Comparison of ENCODE assay signal across 1 cellular context in genomic region chr11:73757598-73757997, GRCh38.
TF ChIP-seq lines count a peak whose summit lies in the region.

No MANE protein-coding gene starts in this region.

TF ChIP-seq in endothelial cell of umbilical vein, 7 proteins besides CTCF, POLR2A, EP300 and RAD21:
- TF ChIP-seq MYC (IDR thresholded peaks at IDR 0.05; ENCODE audit: low read depth, low read length) (no peak), GATA2 (IDR thresholded peaks at IDR 0.05; ENCODE audit: insufficient read depth, insufficient read length, low read depth, low read length) (no peak), FOS (IDR thresholded peaks at IDR 0.05; ENCODE audit: borderline replicate concordance, insufficient read depth, low read length) (no peak), EZH2 (IDR thresholded peaks at IDR 0.05; ENCODE audit: borderline replicate concordance, low read depth, low read length, severe bottlenecking) (no peak), JUN (IDR thresholded peaks at IDR 0.05; ENCODE audit: borderline replicate concordance, insufficient read depth, insufficient read length, low read depth) (no peak), MAX (IDR thresholded peaks at IDR 0.05; ENCODE audit: insufficient read depth, insufficient read length) (no peak), POLR2AphosphoS5 (IDR thresholded peaks at IDR 0.05; ENCODE audit: insufficient read depth, low read depth, low read length) (no peak)
